Comparison of ENCODE assay signal across 1 cellular context in the genomic region with DNA sequence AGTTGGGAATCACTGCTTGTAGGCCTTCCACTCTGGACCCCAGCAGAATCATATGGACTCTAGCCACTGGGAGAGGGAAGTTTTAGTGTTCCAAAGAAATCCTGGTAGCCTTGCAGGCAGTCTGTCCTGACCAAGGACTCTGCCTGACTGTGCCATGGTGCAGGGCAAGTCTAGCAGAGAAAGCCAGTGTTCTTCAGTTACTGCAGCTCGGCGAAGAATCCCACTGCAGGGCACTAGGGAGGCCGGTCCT.
TF ChIP-seq lines count a peak whose summit lies in the region.

No MANE protein-coding gene starts in this region.

TF ChIP-seq in H1, 55 proteins besides CTCF, POLR2A, EP300 and RAD21 (continued from another document):
- no peak for TF ChIP-seq CEBPB (IDR thresholded peaks at IDR 0.05; ENCODE audit: low read depth, low read length)
- no peak for TF ChIP-seq JUN (IDR thresholded peaks at IDR 0.05; ENCODE audit: low read depth, low read length)
